Comparison of ENCODE assay signal across 14 cellular contexts in genomic region chr11:96197221-96197620, GRCh38.
DNase-seq lines count a peak whose midpoint lies in the region; ATAC-seq and TF ChIP-seq lines count a peak whose summit lies in the region.
"Had no signal": no experiment of that assay in that cellular context is flagged by ENCODE, and none has a peak within 500 bp of the region (broad histone marks: within the 10 kb centered on the region; RNA-seq: fewer than 3 reads in every experiment).

No MANE protein-coding gene starts in this region.

- no peaks in the 10 kb centered on the region for H4K20me1 ChIP-seq in neural progenitor cell (ENCODE audit: low read depth)

- H3K9me3 Mint-ChIP-seq in neural progenitor cell: peaks cover 9% of the 10 kb centered on the region
- H3K9me3 Mint-ChIP-seq: CD8-positive, alpha-beta memory T cell had no signal

- no peak for TF ChIP-seq CTCF in neural progenitor cell (IDR thresholded peaks at IDR 0.05)

- peaks cover 17% of the 10 kb centered on the region for H3K36me3 Mint-ChIP-seq in neural progenitor cell

- H3K4me1 Mint-ChIP-seq in neural progenitor cell: peaks cover 60% of the 10 kb centered on the region

- H3K79me2 ChIP-seq in neural progenitor cell (ENCODE audit: low read depth): no peaks in the 10 kb centered on the region

- H3K4me1 ChIP-seq in neural progenitor cell: peaks cover 53% of the 10 kb centered on the region

- ATAC-seq in HG03097 (IDR thresholded peaks at IDR 0.05; ENCODE audit: low FRiP score, unreplicated experiment): no peak

- H3K27ac ChIP-seq in neural progenitor cell: no peak overlapping the region

- H3K4me3 Mint-ChIP-seq in neural progenitor cell: no peak overlapping the region

- H3K4me2 ChIP-seq in neural progenitor cell: no peak overlapping the region

- H3F3A ChIP-seq in neural progenitor cell (ENCODE audit: low read depth): peaks cover 12% of the 10 kb centered on the region

- no peaks in the 10 kb centered on the region for H3K27me3 Mint-ChIP-seq in neural progenitor cell (ENCODE audit: insufficient read depth, low read depth)
- H3K27me3 Mint-ChIP-seq: CD8-positive, alpha-beta memory T cell had no signal

- H2AFZ ChIP-seq in neural progenitor cell (replicated peaks): no peak overlapping the region

- H3K9me3 ChIP-seq in neural progenitor cell (ENCODE audit: low read depth): no peaks in the 10 kb centered on the region
- H3K9me3 ChIP-seq: stomach had no signal

- H3K9ac ChIP-seq in neural progenitor cell: no peak overlapping the region

- peak overlapping the region; percentile 95 for H3K27ac Mint-ChIP-seq in neural progenitor cell

- no peak overlapping the region for H3K4me3 ChIP-seq in neural progenitor cell
- H3K4me3 ChIP-seq: coronary artery, stomach had no signal

- peak; percentile 66 for DNase-seq in EH (ENCODE audit: low read depth)
- DNase-seq in LHCN-M2 (ENCODE audit: low read depth): peak; percentile 65
- peak; percentile 47 for DNase-seq in dedifferentiated amniotic fluid mesenchymal stem cell (ENCODE audit: extremely low spot score)
- no peak for DNase-seq in neural progenitor cell (ENCODE audit: low spot score)
- no peak for DNase-seq in ecto neural progenitor cell (ENCODE audit: low spot score)
- DNase-seq in medulla oblongata (ENCODE audit: extremely low spot score): no peak
- DNase-seq: activated CD4-positive, alpha-beta T cell treated with anti-CD3 and anti-CD28 coated beads for 48 hours; activated gamma-delta T cell treated with Interleukin-2 at 50 U/mL for 16 hours; CD8-positive, alpha-beta memory T cell; NCI-H1092 treated with DMSO at 0.1 percent for 48 hours; stimulated activated CD4-positive, alpha-beta T cell treated with anti-CD3 and anti-CD28 coated beads, Interleukin-4, amount 100 ng/mL, for 4 hours; stomach had no signal

- H3K27me3 ChIP-seq in neural progenitor cell: no peaks in the 10 kb centered on the region
- H3K27me3 ChIP-seq: stomach had no signal

- H3K36me3 ChIP-seq in neural progenitor cell: no peaks in the 10 kb centered on the region
- H3K36me3 ChIP-seq: stomach had no signal

Comparison
In these comparisons a context has a peak if more than half of its experiments do, and no peak if none do; other contexts are left out.
1. DNase-seq: peak in EH (single experiment), LHCN-M2 (single experiment) and dedifferentiated amniotic fluid mesenchymal stem cell (single experiment); none in neural progenitor cell (single experiment), ecto neural progenitor cell (single experiment) and medulla oblongata (single experiment).